ENCODE assay signal across 19 cellular contexts in the genomic region with DNA sequence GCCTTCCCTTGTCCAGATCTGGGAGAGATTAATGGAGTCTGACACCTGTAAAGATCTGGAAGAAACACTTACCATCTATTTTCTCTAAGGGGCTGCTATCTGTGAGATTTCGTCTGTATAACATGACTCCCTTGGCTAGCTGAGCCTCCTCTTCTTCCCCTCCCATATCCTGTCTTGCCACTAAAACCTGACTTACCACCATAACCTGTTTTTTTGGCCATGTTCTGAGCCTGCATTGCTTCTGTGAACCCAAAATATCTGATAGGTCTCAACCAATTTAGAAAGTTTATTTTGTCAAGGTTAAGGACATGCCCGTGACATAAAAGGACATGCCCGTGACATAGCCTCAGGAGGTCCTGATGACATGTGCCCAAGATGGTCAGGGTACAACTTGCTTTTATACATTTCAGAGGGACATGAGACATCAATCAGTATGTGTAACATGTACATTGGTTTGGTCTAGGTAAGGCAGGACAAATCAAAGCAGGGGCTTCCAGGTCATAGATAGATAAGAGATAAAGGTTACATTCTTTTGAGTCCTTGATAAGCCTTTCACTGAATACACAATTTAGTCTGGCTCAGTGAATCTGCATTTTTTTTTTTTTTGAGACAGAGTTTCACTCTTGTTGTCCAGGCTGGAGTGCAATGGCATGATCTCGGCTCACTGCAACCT.
"Had no signal": no experiment of that assay in that cellular context is flagged by ENCODE, and none has a peak within 500 bp of the region (broad histone marks: within the 10 kb centered on the region; RNA-seq: fewer than 3 reads in every experiment).

No MANE protein-coding gene starts in this region.

- H3K9me3 ChIP-seq: colonic mucosa, mucosa of descending colon, thyroid gland, uterus had no signal

- H3K9me3 Mint-ChIP-seq: activated CD4-positive, alpha-beta memory T cell treated with anti-CD3 and anti-CD28 coated beads for 36 hours; stimulated activated naive B cell treated with anti-CD40 and anti-IgM and Interleukin-4, amounts not matched to agents 10 μg/mL and 1 μg/mL and 100 μg/mL, for 72 hours had no signal

- H3K27me3 ChIP-seq: colonic mucosa, thyroid gland, uterus had no signal

- H3K27ac Mint-ChIP-seq: activated CD4-positive, alpha-beta memory T cell treated with anti-CD3 and anti-CD28 coated beads for 36 hours; activated CD8-positive, alpha-beta memory T cell treated with anti-CD3 and anti-CD28 coated beads, Interleukin-2, amount 10 ng/mL, durations not matched to agents 7 days and 5 days had no signal

- DNase-seq: activated CD4-positive, alpha-beta memory T cell treated with anti-CD3 and anti-CD28 coated beads for 36 hours; activated CD4-positive, alpha-beta T cell treated with anti-CD3 and anti-CD28 coated beads for 1 hour; activated CD8-positive, alpha-beta memory T cell treated with anti-CD3 and anti-CD28 coated beads, Interleukin-2, amount 10 ng/mL, durations not matched to agents 7 days and 5 days; activated effector memory CD4-positive, alpha-beta T cell treated with Interleukin-2 at 50 U/mL for 16 hours; activated naive CD4-positive, alpha-beta T cell treated with anti-CD3 and anti-CD28 coated beads, Interleukin-2, amount 50 U/mL, for 16 hours; activated T-cell treated with anti-CD3 and anti-CD28 coated beads, Interleukin-2, amount 50 U/mL, for 1 hour; caudate nucleus; colonic mucosa; effector CD4-positive, alpha-beta T cell; islet precursor cell; mucosa of descending colon; naive thymus-derived CD4-positive, alpha-beta T cell; retina; stimulated activated CD4-positive, alpha-beta T cell treated with anti-CD3 and anti-CD28 coated beads, Interleukin-2, amount 100 ng/mL, for 48 hours; stimulated activated naive B cell treated with anti-CD40 and anti-IgM and Interleukin-4, amounts not matched to agents 10 μg/mL and 1 μg/mL and 100 μg/mL, for 72 hours; SW 1271; T1000; thyroid gland; uterus had no signal

- H3K27me3 Mint-ChIP-seq: activated CD4-positive, alpha-beta memory T cell treated with anti-CD3 and anti-CD28 coated beads for 36 hours; activated CD8-positive, alpha-beta memory T cell treated with anti-CD3 and anti-CD28 coated beads, Interleukin-2, amount 10 ng/mL, durations not matched to agents 7 days and 5 days; naive thymus-derived CD4-positive, alpha-beta T cell; stimulated activated naive B cell treated with anti-CD40 and anti-IgM and Interleukin-4, amounts not matched to agents 10 μg/mL and 1 μg/mL and 100 μg/mL, for 72 hours had no signal

- H3K4me3 ChIP-seq: colonic mucosa, mucosa of descending colon, thyroid gland, uterus had no signal

- H3K4me1 ChIP-seq: colonic mucosa, thyroid gland, uterus had no signal

- H3K36me3 Mint-ChIP-seq: activated CD4-positive, alpha-beta memory T cell treated with anti-CD3 and anti-CD28 coated beads for 36 hours had no signal

- H3K4me3 Mint-ChIP-seq: activated CD4-positive, alpha-beta memory T cell treated with anti-CD3 and anti-CD28 coated beads for 36 hours; activated CD8-positive, alpha-beta memory T cell treated with anti-CD3 and anti-CD28 coated beads, Interleukin-2, amount 10 ng/mL, durations not matched to agents 7 days and 5 days; naive thymus-derived CD4-positive, alpha-beta T cell; stimulated activated naive B cell treated with anti-CD40 and anti-IgM and Interleukin-4, amounts not matched to agents 10 μg/mL and 1 μg/mL and 100 μg/mL, for 72 hours had no signal

- H3K36me3 ChIP-seq: colonic mucosa, uterus had no signal

- H3K27ac ChIP-seq: colonic mucosa, thyroid gland, uterus had no signal

- ATAC-seq: activated CD8-positive, alpha-beta memory T cell treated with anti-CD3 and anti-CD28 coated beads, Interleukin-2, amount 10 ng/mL, durations not matched to agents 7 days and 5 days; mucosa of descending colon; naive thymus-derived CD4-positive, alpha-beta T cell; stimulated activated naive B cell treated with anti-CD40 and anti-IgM and Interleukin-4, amounts not matched to agents 10 μg/mL and 1 μg/mL and 100 μg/mL, for 72 hours had no signal
